34 cellular contexts compared by ENCODE assay signal in the genomic region with DNA sequence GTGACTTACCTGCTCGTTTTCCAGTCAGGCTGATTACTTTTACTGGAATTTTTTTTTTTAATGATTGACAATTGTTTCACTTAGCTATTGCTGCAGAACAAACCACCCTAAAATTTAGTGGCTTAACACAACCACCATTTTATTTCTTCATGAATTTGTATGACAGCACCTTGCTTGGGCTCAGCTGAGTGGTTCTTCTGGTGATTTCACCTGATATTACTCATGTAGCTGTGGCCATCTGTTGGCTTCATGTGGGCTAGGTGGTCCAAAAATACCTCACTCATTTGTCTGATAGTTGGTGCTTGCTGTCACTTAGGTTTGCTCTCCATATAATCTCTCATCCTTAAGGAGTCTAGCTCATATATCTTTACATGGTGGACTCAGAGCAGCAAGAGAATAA. TPM values are rescaled to one million over a fixed set of nuclear protein-coding genes. Genes with fewer than 3 reads are reported as not detected.
"Had no signal": no experiment of that assay in that cellular context is flagged by ENCODE, and none has a peak within 500 bp of the region (broad histone marks: within the 10 kb centered on the region; RNA-seq: fewer than 3 reads in every experiment).

No MANE protein-coding gene starts in this region.

- H3K4me3 Mint-ChIP-seq: activated B cell treated with CpG ODN at 0.5 μM for 24 hours; activated CD4-positive, alpha-beta memory T cell treated with anti-CD3 and anti-CD28 coated beads for 36 hours; activated CD4-positive, alpha-beta T cell treated with anti-CD3 and anti-CD28 coated beads, Interleukin-2, amount 10 ng/mL, durations not matched to agents 24 days and 14 days; activated CD8-positive, alpha-beta T cell treated with anti-CD3 and anti-CD28 coated beads for 36 hours; activated naive CD4-positive, alpha-beta T cell treated with anti-CD3 and anti-CD28 coated beads for 36 hours; activated naive CD8-positive, alpha-beta T cell treated with anti-CD3 and anti-CD28 coated beads for 36 hours; activated T-cell treated with anti-CD3 and anti-CD28 coated beads, Interleukin-2, amount 50 U/mL, for 4 hours; activated T-cell treated with anti-CD3 and anti-CD28 coated beads, Interleukin-2, amount 50 U/mL, for 72 hours; activated T-helper 1 cell treated with anti-CD3 and anti-CD28 coated beads, Interleukin-12 subunit alpha, Interleukin-12 subunit beta, Interleukin-2, Interleukin-4 antibody, amounts not matched to agents 30 ng/mL and 10 ng/mL and 1 ng/mL, durations not matched to agents 14 hours and 24 hours and 36 hours; activated T-helper 17 cell treated with anti-CD3 and anti-CD28 coated beads, Interleukin-2, amount 50 U/mL, for 72 hours; T-cell; T-helper 17 cell had no signal

- DNase-seq: activated B cell treated with CpG ODN at 0.5 μM for 24 hours; activated CD4-positive, alpha-beta memory T cell treated with anti-CD3 and anti-CD28 coated beads for 36 hours; activated CD4-positive, alpha-beta T cell treated with anti-CD3 and anti-CD28 coated beads for 4 hours; activated CD4-positive, alpha-beta T cell treated with anti-CD3 and anti-CD28 coated beads, Interleukin-2, amount 10 ng/mL, durations not matched to agents 24 days and 14 days; activated CD4-positive, alpha-beta T cell treated with anti-CD3 and anti-CD28 coated beads, Interleukin-2, amount 50 U/mL, for 1 hour; activated CD4-positive, alpha-beta T cell treated with anti-CD3 and anti-CD28 coated beads, Interleukin-2, amount 50 U/mL, for 4 hours; activated CD4-positive, CD25-positive, alpha-beta regulatory T cell treated with anti-CD3 and anti-CD28 coated beads, Interleukin-2, amount 50 U/mL, for 72 hours; activated CD8-positive, alpha-beta memory T cell treated with anti-CD3 and anti-CD28 coated beads, Interleukin-2, amount 50 U/mL, for 4 hours; activated CD8-positive, alpha-beta T cell treated with anti-CD3 and anti-CD28 coated beads for 36 hours; activated effector memory CD4-positive, alpha-beta T cell treated with anti-CD3 and anti-CD28 coated beads, Interleukin-2, amount 50 U/mL, for 16 hours; activated gamma-delta T cell treated with Interleukin-2 at 50 U/mL for 16 hours; activated naive CD4-positive, alpha-beta T cell; activated naive CD4-positive, alpha-beta T cell treated with anti-CD3 and anti-CD28 coated beads for 36 hours; activated naive CD4-positive, alpha-beta T cell treated with anti-CD3 and anti-CD28 coated beads, Interleukin-2, amount 50 U/mL, for 16 hours; activated naive CD8-positive, alpha-beta T cell treated with anti-CD3 and anti-CD28 coated beads for 36 hours; activated T-cell treated with anti-CD3 and anti-CD28 coated beads for 4 hours; activated T-cell treated with anti-CD3 and anti-CD28 coated beads, Interleukin-2, amount 50 U/mL, for 1 hour; activated T-cell treated with anti-CD3 and anti-CD28 coated beads, Interleukin-2, amount 50 U/mL, for 4 hours; activated T-cell treated with anti-CD3 and anti-CD28 coated beads, Interleukin-2, amount 50 U/mL, for 72 hours; adrenal gland; amniotic stem cell; aorta; body of pancreas; brain microvascular endothelial cell; central memory CD4-positive, alpha-beta T cell; T-cell; T-helper 17 cell had no signal

- H3K27ac Mint-ChIP-seq: activated B cell treated with CpG ODN at 0.5 μM for 24 hours; activated CD4-positive, alpha-beta memory T cell treated with anti-CD3 and anti-CD28 coated beads for 36 hours; activated CD4-positive, alpha-beta T cell treated with anti-CD3 and anti-CD28 coated beads, Interleukin-2, amount 10 ng/mL, durations not matched to agents 24 days and 14 days; activated CD8-positive, alpha-beta T cell treated with anti-CD3 and anti-CD28 coated beads for 36 hours; activated naive CD4-positive, alpha-beta T cell treated with anti-CD3 and anti-CD28 coated beads for 36 hours; activated naive CD4-positive, alpha-beta T cell treated with anti-CD3 and anti-CD28 coated beads, Interleukin-2, amount 50 U/mL, for 72 hours; activated naive CD8-positive, alpha-beta T cell treated with anti-CD3 and anti-CD28 coated beads for 36 hours; activated T-cell treated with anti-CD3 and anti-CD28 coated beads, Interleukin-2, amount 50 U/mL, for 72 hours; activated T-helper 1 cell treated with anti-CD3 and anti-CD28 coated beads, Interleukin-12 subunit alpha, Interleukin-12 subunit beta, Interleukin-2, Interleukin-4 antibody, amounts not matched to agents 30 ng/mL and 10 ng/mL and 1 ng/mL, durations not matched to agents 14 hours and 24 hours and 36 hours; activated T-helper 17 cell treated with anti-CD3 and anti-CD28 coated beads, Interleukin-2, amount 50 U/mL, for 72 hours; T-cell; T-helper 17 cell had no signal

- H3K9me3 ChIP-seq: adrenal gland, breast epithelium had no signal

- ATAC-seq: activated CD8-positive, alpha-beta T cell treated with anti-CD3 and anti-CD28 coated beads for 36 hours; activated naive CD4-positive, alpha-beta T cell treated with anti-CD3 and anti-CD28 coated beads, Interleukin-2, amount 50 U/mL, for 72 hours; activated T-cell treated with anti-CD3 and anti-CD28 coated beads, Interleukin-2, amount 50 U/mL, for 4 hours; activated T-cell treated with anti-CD3 and anti-CD28 coated beads, Interleukin-2, amount 50 U/mL, for 72 hours; activated T-helper 17 cell treated with anti-CD3 and anti-CD28 coated beads, Interleukin-2, amount 50 U/mL, for 72 hours; body of pancreas; T-cell; T-helper 17 cell had no signal

- H3K27me3 Mint-ChIP-seq: activated T-helper 17 cell treated with anti-CD3 and anti-CD28 coated beads, Interleukin-2, amount 50 U/mL, for 72 hours; T-helper 17 cell had no signal

- FAIRE-seq: astrocyte, TTC549 had no signal

- H3K27me3 ChIP-seq: adrenal gland, body of pancreas had no signal

- H3K4me3 ChIP-seq: adrenal gland, body of pancreas, breast epithelium had no signal

- H3K36me3 ChIP-seq: adrenal gland, brain microvascular endothelial cell, breast epithelium had no signal

- H3K27ac ChIP-seq: adrenal gland, body of pancreas, brain microvascular endothelial cell, breast epithelium, VCaP had no signal

- H3K4me1 ChIP-seq: breast epithelium had no signal

RNA-seq across cellular contexts. Expression of a gene that starts 5.3 kb away (rescaled TPM):
- total RNA-seq: activated B cell treated with CpG ODN at 0.5 μM for 24 hours had no signal
